ENCODE assay signal across 15 cellular contexts in the genomic region with DNA sequence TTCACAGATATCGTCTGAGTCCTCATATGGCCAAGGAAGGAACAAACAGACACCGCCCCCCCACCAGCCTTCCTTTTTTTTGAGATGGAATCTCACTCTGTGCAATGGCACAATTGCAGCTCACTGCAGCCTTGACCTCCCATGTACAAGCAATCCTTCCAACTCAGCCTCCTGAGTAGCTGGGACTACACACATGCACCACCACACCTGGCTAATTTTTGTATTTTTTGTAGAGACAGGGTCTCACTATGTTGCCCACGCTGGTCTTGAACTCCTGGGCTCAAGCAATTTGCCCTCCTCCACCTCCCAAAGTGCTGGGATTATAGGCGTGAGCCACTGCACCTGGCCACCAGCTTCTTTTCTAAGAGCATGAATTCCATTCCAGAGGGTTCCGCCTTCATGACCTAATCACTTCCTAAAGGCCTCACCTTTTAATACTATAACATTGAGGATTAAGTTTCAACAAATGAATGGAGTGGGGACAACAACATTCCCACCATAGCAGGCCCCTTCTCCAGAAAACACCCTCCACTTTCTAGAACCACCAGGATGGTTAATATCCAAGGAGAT. TPM values are rescaled to one million over a fixed set of nuclear protein-coding genes. Genes with fewer than 3 reads are reported as not detected.
A peak's percentile ranks its signal among the peaks of the same experiment; 100 is the strongest.
DNase-seq lines count a peak whose midpoint lies in the region; ATAC-seq, FAIRE-seq and TF ChIP-seq lines count a peak whose summit lies in the region.
"Had no signal": no experiment of that assay in that cellular context is flagged by ENCODE, and none has a peak within 500 bp of the region (broad histone marks: within the 10 kb centered on the region; RNA-seq: fewer than 3 reads in every experiment).

No MANE protein-coding gene starts in this region.

- TF ChIP-seq POLR2A in HepG2 (IDR thresholded peaks at IDR 0.05; ENCODE audit: insufficient read depth in 1 of 2, low read depth in 2 of 2, low read length in 2 of 2) (no peak), upper lobe of left lung (IDR thresholded peaks at IDR 0.05) (no peak)

- no peak for TF ChIP-seq RAD21 in HepG2 (CRISPR knock-in tag; IDR thresholded peaks at IDR 0.05)

- H3K9me3 Mint-ChIP-seq in activated T-cell treated with anti-CD3 and anti-CD28 coated beads, Interleukin-2, amount 50 U/mL, for 24 hours, result no peaks in the 10 kb centered on the region

- H3K4me3 Mint-ChIP-seq in activated T-cell treated with anti-CD3 and anti-CD28 coated beads, Interleukin-2, amount 50 U/mL, for 24 hours, result no peak overlapping the region

- DNase-seq in activated T-cell treated with anti-CD3 and anti-CD28 coated beads, Interleukin-2, amount 50 U/mL, for 24 hours, result no peak
- DNase-seq in activated T-cell treated with anti-CD3 and anti-CD28 coated beads, Interleukin-2, amount 50 U/mL, for 48 hours, result no peak
- DNase-seq in HepG2 (ENCODE audit: low spot score) (no peak), upper lobe of left lung (no peak), NCI-H69 (lab: John Stamatoyannopoulos, UW) (no peak)
- DNase-seq: ACHN; activated CD4-positive, CD25-positive, alpha-beta regulatory T cell; activated naive CD4-positive, alpha-beta T cell; NCI-H1105 treated with DMSO at 0.1 percent for 48 hours; stimulated activated CD8-positive, alpha-beta memory T cell treated with anti-CD3 and anti-CD28 coated beads, Interleukin-4, amount 100 ng/mL, for 48 hours had no signal

- H3K27ac Mint-ChIP-seq in activated T-cell treated with anti-CD3 and anti-CD28 coated beads, Interleukin-2, amount 50 U/mL, for 24 hours, result peak overlapping the region; percentile 26

- no peak overlapping the region for H2AFZ ChIP-seq in HepG2 (ENCODE audit: low read length)

- peaks cover 15% of the 10 kb centered on the region for H3K36me3 Mint-ChIP-seq in activated T-cell treated with anti-CD3 and anti-CD28 coated beads, Interleukin-2, amount 50 U/mL, for 24 hours (ENCODE audit: low read depth)

- no peaks in the 10 kb centered on the region for H3K27me3 Mint-ChIP-seq in activated T-cell treated with anti-CD3 and anti-CD28 coated beads, Interleukin-2, amount 50 U/mL, for 24 hours

- POLR2A ChIA-PET in HepG2 (lab: Yijun Ruan, JAX), result interaction anchor here (1.0 to 8.5 kb wide), 5 partner anchors 10 to 101 kb away, joined by 3 to 64 read pairs (median 3); no protein-coding TSS in a partner anchor

- peaks cover 28% of the 10 kb centered on the region for H3K79me2 ChIP-seq in HepG2 (ENCODE audit: insufficient read depth, low read length)

- no peak for ATAC-seq in HepG2
- ATAC-seq in upper lobe of left lung (ENCODE audit: low FRiP score in 2 of 2), result no peak
- no peak for ATAC-seq in GM19351 (IDR thresholded peaks at IDR 0.05; ENCODE audit: unreplicated experiment)
- ATAC-seq: sciatic nerve had no signal

- TF ChIP-seq CTCF in HepG2 (CRISPR knock-in tag; IDR thresholded peaks at IDR 0.05) (no peak), upper lobe of left lung (IDR thresholded peaks at IDR 0.05) (no peak)

- intact Hi-C loops in HepG2 (cut with micrococcal nuclease; ENCODE audit: unreplicated experiment), result loop anchor here (5.0 to 10.0 kb wide), 2 partner anchors 173 to 270 kb away; a partner anchor contains a TSS

- FAIRE-seq in HepG2 (lab: Jason Lieb, UNC), result no peak
- FAIRE-seq: G401.6, RCC 7860 had no signal

- H3K27me3 ChIP-seq in HepG2 (ENCODE audit: control insufficient read depth in 1 of 2, insufficient read depth in 2 of 2, low read length in 2 of 2) (no peaks in the 10 kb centered on the region; a peak in 1 of 5 replicates), upper lobe of left lung (no peaks in the 10 kb centered on the region)
- H3K27me3 ChIP-seq: esophagus muscularis mucosa had no signal

- H3K4me2 ChIP-seq in HepG2 (ENCODE audit: low read depth, low read length), result no peak overlapping the region

- H3K4me1 Mint-ChIP-seq in activated T-cell treated with anti-CD3 and anti-CD28 coated beads, Interleukin-2, amount 50 U/mL, for 24 hours (ENCODE audit: low read depth), result peaks cover 38% of the 10 kb centered on the region

- H4K20me1 ChIP-seq in HepG2 (ENCODE audit: insufficient read depth, low read length), result peaks cover 7% of the 10 kb centered on the region; the same call in 1 of the 2 replicates

- H3K9me3 ChIP-seq in HepG2 (ENCODE audit: low read length) (no peaks in the 10 kb centered on the region), upper lobe of left lung (no peaks in the 10 kb centered on the region)
- H3K9me3 ChIP-seq: esophagus muscularis mucosa had no signal

- peak overlapping the region; percentile 88 for H3K27ac ChIP-seq in HepG2 (ENCODE audit: extremely low read length, insufficient read depth, low read length)
- peak overlapping the region; percentile 78 to 99 (median 91) for H3K27ac ChIP-seq in upper lobe of left lung
- H3K27ac ChIP-seq: esophagus muscularis mucosa had no signal

- TF ChIP-seq EP300 in HepG2 (IDR thresholded peaks at IDR 0.05; ENCODE audit: low read depth in 2 of 2, low read length in 2 of 2) (no peak), HepG2 (CRISPR knock-in tag; IDR thresholded peaks at IDR 0.05; ENCODE audit: borderline replicate concordance) (no peak), upper lobe of left lung (IDR thresholded peaks at IDR 0.05) (no peak)

- H3K4me1 ChIP-seq in HepG2 (ENCODE audit: insufficient read depth, low read length) (peaks cover 81% of the 10 kb centered on the region), upper lobe of left lung (peaks cover 45 to 67% (median 55%) of the 10 kb centered on the region in 4 donors)

- CTCF ChIA-PET in HepG2 (lab: Yijun Ruan, JAX; ENCODE audit: low intra/inter-chr PET ratio, low total read pairs), result no interaction called here

- in situ Hi-C loops in HepG2 (cut with HindIII; ENCODE audit: extremely low pct_ligation_motif_present, low pct_unique_long_range_greater_than_20kb), result loop anchor here (5.0 kb wide), 1 partner anchor 103 kb away; a partner anchor contains a TSS

- H3K4me3 ChIP-seq in HepG2 (replicated peaks in 1 of 3; ENCODE audit: insufficient read depth in 1 of 3, low read depth in 2 of 3, low read length in 3 of 3) (no peak overlapping the region), upper lobe of left lung (no peak overlapping the region)
- H3K4me3 ChIP-seq: esophagus muscularis mucosa had no signal

- peak overlapping the region; percentile 33; the same call in 1 of the 2 replicates for H3K9ac ChIP-seq in HepG2 (ENCODE audit: insufficient read depth, low read depth, low read length)

- 86% methylated on average over 5 of the region's 5 CpGs for WGBS in HepG2 (ENCODE audit: low lambda C conversion rate)
- WGBS in upper lobe of left lung, 2 donors, result 60 to 69% methylated on average over 5 of the region's 5 CpGs

- BruUV-seq in HepG2 (replicated peaks; lab: Mats Ljungman, UMichigan), result no TSS peak

- no peaks in the 10 kb centered on the region for H3K36me3 ChIP-seq in HepG2 (replicated peaks in 1 of 2; ENCODE audit: control insufficient read depth in 1 of 2, insufficient read depth in 2 of 2, low read length in 2 of 2)
- no peaks in the 10 kb centered on the region for H3K36me3 ChIP-seq in upper lobe of left lung
- H3K36me3 ChIP-seq: esophagus muscularis mucosa had no signal

RNA-seq across cellular contexts. Expression of a gene that starts 2.2 kb away (rescaled TPM):
- total RNA-seq in HepG2 (2016; rRNA removed; fragmentation: Illumina TruSeq; extraction: Trizol), result 69.7 and 139 TPM in 2 replicates
- total RNA-seq in HepG2 (2016; cell fraction: cytosol; rRNA removed; fragmentation: Illumina TruSeq; extraction: Trizol; ENCODE audit: low read depth), result 37.2 and 38.6 TPM in 2 replicates
- total RNA-seq in HepG2 (2016; cell fraction: insoluble cytoplasmic fraction; rRNA removed; fragmentation: Illumina TruSeq; extraction: Trizol), result 57.8 and 142 TPM in 2 replicates
- 88.3 and 90.4 TPM in 2 replicates for total RNA-seq in HepG2 (2016; cell fraction: membrane; rRNA removed; fragmentation: Illumina TruSeq; extraction: Trizol)
- 108 and 128 TPM in 2 replicates for total RNA-seq in HepG2 (2016; cell fraction: nucleus; rRNA removed; fragmentation: Illumina TruSeq; extraction: Trizol)
- polyA plus RNA-seq in HepG2 (2011; rRNA removed), result 127 and 181 TPM in 2 replicates
- 146 and 187 TPM in 2 replicates for polyA plus RNA-seq in HepG2 (2011; cell fraction: cytosol; rRNA removed)
- polyA plus RNA-seq in HepG2 (2011; cell fraction: nucleus; rRNA removed), result 207 and 243 TPM in 2 replicates
- 254 and 390 TPM in 2 replicates for polyA plus RNA-seq in HepG2 (2012)
- polyA plus RNA-seq in HepG2 (2016; cell fraction: cytosol; fragmentation: Illumina TruSeq; extraction: Trizol; ENCODE audit: low read depth), result 33.9 and 35.7 TPM in 2 replicates
- polyA plus RNA-seq in HepG2 (2016; cell fraction: insoluble cytoplasmic fraction; fragmentation: Illumina TruSeq; extraction: Trizol; ENCODE audit: low read depth), result 56.2 and 61.3 TPM in 2 replicates
- 62.1 and 66.4 TPM in 2 replicates for polyA plus RNA-seq in HepG2 (2016; cell fraction: membrane; fragmentation: Illumina TruSeq; extraction: Trizol; ENCODE audit: low read depth)
- 152 and 156 TPM in 2 replicates for polyA plus RNA-seq in HepG2 (2016; cell fraction: nucleus; fragmentation: Illumina TruSeq; extraction: Trizol; ENCODE audit: insufficient read depth, low read depth)
- polyA minus RNA-seq in HepG2 (2011; rRNA and poly(A)+ RNA removed; ENCODE audit: low replicate concordance), result 19.4 and 315 TPM in 2 replicates
- 88.2 and 133 TPM in 2 replicates for polyA minus RNA-seq in HepG2 (2011; cell fraction: cytosol; rRNA and poly(A)+ RNA removed)
- 37.2 and 64.6 TPM in 2 replicates for polyA minus RNA-seq in HepG2 (2011; cell fraction: nucleus; rRNA and poly(A)+ RNA removed)
- 100 to 1,000 TPM; 112 to 359 (median 236) TPM for total RNA-seq in upper lobe of left lung

RNA-seq across cellular contexts. Expression of a gene that starts 24.2 kb away (rescaled TPM):
- total RNA-seq in HepG2 (2016; rRNA removed; fragmentation: Illumina TruSeq; extraction: Trizol), result 50.0 and 55.9 TPM in 2 replicates
- total RNA-seq in HepG2 (2016; cell fraction: cytosol; rRNA removed; fragmentation: Illumina TruSeq; extraction: Trizol; ENCODE audit: low read depth), result 21.6 and 27.3 TPM in 2 replicates
- 48.3 and 59.8 TPM in 2 replicates for total RNA-seq in HepG2 (2016; cell fraction: insoluble cytoplasmic fraction; rRNA removed; fragmentation: Illumina TruSeq; extraction: Trizol)
- total RNA-seq in HepG2 (2016; cell fraction: membrane; rRNA removed; fragmentation: Illumina TruSeq; extraction: Trizol), result 30.6 and 30.7 TPM in 2 replicates
- 34.2 and 39.5 TPM in 2 replicates for total RNA-seq in HepG2 (2016; cell fraction: nucleus; rRNA removed; fragmentation: Illumina TruSeq; extraction: Trizol)
- 78.0 and 80.4 TPM in 2 replicates for polyA plus RNA-seq in HepG2 (2011; rRNA removed)
- polyA plus RNA-seq in HepG2 (2011; cell fraction: cytosol; rRNA removed), result 48.4 and 76.6 TPM in 2 replicates
- 76.3 and 77.5 TPM in 2 replicates for polyA plus RNA-seq in HepG2 (2011; cell fraction: nucleus; rRNA removed)
- 59.5 and 60.9 TPM in 2 replicates for polyA plus RNA-seq in HepG2 (2012)
- polyA plus RNA-seq in HepG2 (2016; cell fraction: cytosol; fragmentation: Illumina TruSeq; extraction: Trizol; ENCODE audit: low read depth), result 24.9 and 29.3 TPM in 2 replicates
- polyA plus RNA-seq in HepG2 (2016; cell fraction: insoluble cytoplasmic fraction; fragmentation: Illumina TruSeq; extraction: Trizol; ENCODE audit: low read depth), result 58.0 and 59.1 TPM in 2 replicates
- polyA plus RNA-seq in HepG2 (2016; cell fraction: membrane; fragmentation: Illumina TruSeq; extraction: Trizol; ENCODE audit: low read depth), result 31.6 and 35.4 TPM in 2 replicates
- polyA plus RNA-seq in HepG2 (2016; cell fraction: nucleus; fragmentation: Illumina TruSeq; extraction: Trizol; ENCODE audit: insufficient read depth, low read depth), result 73.5 and 80.9 TPM in 2 replicates
- polyA minus RNA-seq in HepG2 (2011; rRNA and poly(A)+ RNA removed; ENCODE audit: low replicate concordance), result 33.3 and 44.2 TPM in 2 replicates
- polyA minus RNA-seq in HepG2 (2011; cell fraction: cytosol; rRNA and poly(A)+ RNA removed), result 15.5 and 20.7 TPM in 2 replicates
- polyA minus RNA-seq in HepG2 (2011; cell fraction: nucleus; rRNA and poly(A)+ RNA removed), result 9.7 and 10.9 TPM in 2 replicates
- total RNA-seq in upper lobe of left lung, result 100 to 1,000 TPM in 2 of 6 donors, 10 to 100 TPM in 4; 69.8 to 153 (median 87.2) TPM

RNA-seq across cellular contexts. Expression of a gene that starts 24.6 kb away (rescaled TPM):
- 186 and 241 TPM in 2 replicates for total RNA-seq in HepG2 (2016; rRNA removed; fragmentation: Illumina TruSeq; extraction: Trizol)
- total RNA-seq in HepG2 (2016; cell fraction: cytosol; rRNA removed; fragmentation: Illumina TruSeq; extraction: Trizol; ENCODE audit: low read depth), result 26.6 and 29.2 TPM in 2 replicates
- 202 and 247 TPM in 2 replicates for total RNA-seq in HepG2 (2016; cell fraction: insoluble cytoplasmic fraction; rRNA removed; fragmentation: Illumina TruSeq; extraction: Trizol)
- 56.8 and 59.3 TPM in 2 replicates for total RNA-seq in HepG2 (2016; cell fraction: membrane; rRNA removed; fragmentation: Illumina TruSeq; extraction: Trizol)
- 85.4 and 91.7 TPM in 2 replicates for total RNA-seq in HepG2 (2016; cell fraction: nucleus; rRNA removed; fragmentation: Illumina TruSeq; extraction: Trizol)
- 110 and 119 TPM in 2 replicates for polyA plus RNA-seq in HepG2 (2011; rRNA removed)
- polyA plus RNA-seq in HepG2 (2011; cell fraction: cytosol; rRNA removed), result 138 and 202 TPM in 2 replicates
- 161 and 181 TPM in 2 replicates for polyA plus RNA-seq in HepG2 (2011; cell fraction: nucleus; rRNA removed)
- 99.2 and 104 TPM in 2 replicates for polyA plus RNA-seq in HepG2 (2012)
- 13.9 and 16.0 TPM in 2 replicates for polyA plus RNA-seq in HepG2 (2016; cell fraction: cytosol; fragmentation: Illumina TruSeq; extraction: Trizol; ENCODE audit: low read depth)
- 224 and 231 TPM in 2 replicates for polyA plus RNA-seq in HepG2 (2016; cell fraction: insoluble cytoplasmic fraction; fragmentation: Illumina TruSeq; extraction: Trizol; ENCODE audit: low read depth)
- polyA plus RNA-seq in HepG2 (2016; cell fraction: membrane; fragmentation: Illumina TruSeq; extraction: Trizol; ENCODE audit: low read depth), result 30.9 and 33.2 TPM in 2 replicates
- polyA plus RNA-seq in HepG2 (2016; cell fraction: nucleus; fragmentation: Illumina TruSeq; extraction: Trizol; ENCODE audit: insufficient read depth, low read depth), result 127 and 131 TPM in 2 replicates
- polyA minus RNA-seq in HepG2 (2011; rRNA and poly(A)+ RNA removed; ENCODE audit: low replicate concordance), result 41.5 and 143 TPM in 2 replicates
- 58.2 and 63.3 TPM in 2 replicates for polyA minus RNA-seq in HepG2 (2011; cell fraction: cytosol; rRNA and poly(A)+ RNA removed)
- polyA minus RNA-seq in HepG2 (2011; cell fraction: nucleus; rRNA and poly(A)+ RNA removed), result 39.9 and 43.6 TPM in 2 replicates
- total RNA-seq in upper lobe of left lung, result 100 to 1,000 TPM in 4 of 6 donors, 10 to 100 TPM in 2; 67.1 to 168 (median 118) TPM

RNA-seq across cellular contexts. Expression of a gene that starts 33.7 kb away (rescaled TPM):
- total RNA-seq in HepG2 (2016; rRNA removed; fragmentation: Illumina TruSeq; extraction: Trizol) (0.09 TPM in 1 of 2 replicates, not detected in the other), upper lobe of left lung (1 to 10 TPM in 5 of 6 donors, under 1 TPM in 1; 0.33 to 6.4 (median 4.1) TPM)
- not detected in 2 replicates for total RNA-seq in HepG2 (2016; cell fraction: cytosol; rRNA removed; fragmentation: Illumina TruSeq; extraction: Trizol; ENCODE audit: low read depth)
- 0.15 TPM in 1 of 2 replicates, not detected in the other for total RNA-seq in HepG2 (2016; cell fraction: insoluble cytoplasmic fraction; rRNA removed; fragmentation: Illumina TruSeq; extraction: Trizol)
- 0.17 TPM in 1 of 2 replicates, not detected in the other for total RNA-seq in HepG2 (2016; cell fraction: membrane; rRNA removed; fragmentation: Illumina TruSeq; extraction: Trizol)
- 0.25 and 0.38 TPM in 2 replicates for total RNA-seq in HepG2 (2016; cell fraction: nucleus; rRNA removed; fragmentation: Illumina TruSeq; extraction: Trizol)
- 0.05 and 0.09 TPM in 2 replicates for polyA plus RNA-seq in HepG2 (2011; rRNA removed)
- polyA plus RNA-seq in HepG2 (2011; cell fraction: cytosol; rRNA removed), result 0.05 and 0.12 TPM in 2 replicates
- polyA plus RNA-seq in HepG2 (2011; cell fraction: nucleus; rRNA removed), result 0.45 and 0.68 TPM in 2 replicates
- polyA plus RNA-seq in HepG2 (2012), result 0.09 and 0.11 TPM in 2 replicates
- 0.08 and 0.22 TPM in 2 replicates for polyA plus RNA-seq in HepG2 (2016; cell fraction: cytosol; fragmentation: Illumina TruSeq; extraction: Trizol; ENCODE audit: low read depth)
- polyA plus RNA-seq in HepG2 (2016; cell fraction: insoluble cytoplasmic fraction; fragmentation: Illumina TruSeq; extraction: Trizol; ENCODE audit: low read depth), result 0.16 TPM in 1 of 2 replicates, not detected in the other
- 0.22 and 0.27 TPM in 2 replicates for polyA plus RNA-seq in HepG2 (2016; cell fraction: membrane; fragmentation: Illumina TruSeq; extraction: Trizol; ENCODE audit: low read depth)
- polyA plus RNA-seq in HepG2 (2016; cell fraction: nucleus; fragmentation: Illumina TruSeq; extraction: Trizol; ENCODE audit: insufficient read depth, low read depth), result not detected in 2 replicates
- 0.12 and 1.2 TPM in 2 replicates for polyA minus RNA-seq in HepG2 (2011; rRNA and poly(A)+ RNA removed; ENCODE audit: low replicate concordance)
- polyA minus RNA-seq in HepG2 (2011; cell fraction: cytosol; rRNA and poly(A)+ RNA removed), result not detected in 2 replicates
- 1.2 and 1.5 TPM in 2 replicates for polyA minus RNA-seq in HepG2 (2011; cell fraction: nucleus; rRNA and poly(A)+ RNA removed)
